In genomic region chr3:66442254-66443249, GRCh38 we compare ENCODE assay signal across 9 cellular contexts. TPM values are rescaled to one million over a fixed set of nuclear protein-coding genes. Genes with fewer than 3 reads are reported as not detected.
DNase-seq lines count a peak whose midpoint lies in the region; ATAC-seq and TF ChIP-seq lines count a peak whose summit lies in the region.
"Had no signal": no experiment of that assay in that cellular context is flagged by ENCODE, and none has a peak within 500 bp of the region (broad histone marks: within the 10 kb centered on the region; RNA-seq: fewer than 3 reads in every experiment).

No MANE protein-coding gene starts in this region.

- DNase-seq in H7 (peak; percentile 80), SJSA1 (ENCODE audit: low read depth in 1 of 2, low spot score in 2 of 2) (peak in 1 of 2 experiments; percentile 39), foreskin keratinocyte (peak; percentile 49 to 71), osteocyte (ENCODE audit: extremely low spot score, unreplicated experiment) (no peak), T-helper 9 cell (no peak), T1000 (lab: John Stamatoyannopoulos, UW) (no peak)
- DNase-seq in stimulated activated naive B cell treated with anti-CD40 and anti-IgM and Interleukin-4, amounts not matched to agents 10 μg/mL and 1 μg/mL and 100 μg/mL, for 72 hours: no peak

- H3K9me3 Mint-ChIP-seq in osteocyte (ENCODE audit: unreplicated experiment): no peaks in the 10 kb centered on the region
- no peaks in the 10 kb centered on the region for H3K9me3 Mint-ChIP-seq in stimulated activated naive B cell treated with anti-CD40 and anti-IgM and Interleukin-4, amounts not matched to agents 10 μg/mL and 1 μg/mL and 100 μg/mL, for 72 hours
- H3K9me3 Mint-ChIP-seq: IgD-negative memory B cell had no signal

- peak overlapping the region; percentile 65 for H3K4me3 Mint-ChIP-seq in osteocyte (ENCODE audit: unreplicated experiment)
- H3K4me3 Mint-ChIP-seq in stimulated activated naive B cell treated with anti-CD40 and anti-IgM and Interleukin-4, amounts not matched to agents 10 μg/mL and 1 μg/mL and 100 μg/mL, for 72 hours: no peak overlapping the region
- H3K4me3 Mint-ChIP-seq: IgD-negative memory B cell had no signal

- H3K9me3 ChIP-seq in SJSA1 (replicated peaks): no peaks in the 10 kb centered on the region

- TF ChIP-seq CTCF in foreskin keratinocyte (conservative IDR thresholded peaks at IDR 0.05) (no peak), osteocyte (IDR thresholded peaks at IDR 0.05) (no peak)

- no peaks in the 10 kb centered on the region for H3K27me3 Mint-ChIP-seq in osteocyte (ENCODE audit: unreplicated experiment)
- H3K27me3 Mint-ChIP-seq in stimulated activated naive B cell treated with anti-CD40 and anti-IgM and Interleukin-4, amounts not matched to agents 10 μg/mL and 1 μg/mL and 100 μg/mL, for 72 hours: no peaks in the 10 kb centered on the region

- H3K27ac Mint-ChIP-seq in osteocyte (ENCODE audit: unreplicated experiment): peak overlapping the region; percentile 99
- H3K27ac Mint-ChIP-seq in stimulated activated naive B cell treated with anti-CD40 and anti-IgM and Interleukin-4, amounts not matched to agents 10 μg/mL and 1 μg/mL and 100 μg/mL, for 72 hours: no peak overlapping the region

- peaks cover 16% of the 10 kb centered on the region for H3K36me3 Mint-ChIP-seq in osteocyte (ENCODE audit: unreplicated experiment)
- peaks cover 0 to 8% of the 10 kb centered on the region in 2 donors for H3K36me3 Mint-ChIP-seq in stimulated activated naive B cell treated with anti-CD40 and anti-IgM and Interleukin-4, amounts not matched to agents 10 μg/mL and 1 μg/mL and 100 μg/mL, for 72 hours
- H3K36me3 Mint-ChIP-seq: IgD-negative memory B cell had no signal

- peaks cover 49% of the 10 kb centered on the region for H3K4me1 Mint-ChIP-seq in osteocyte (ENCODE audit: unreplicated experiment)
- peaks cover 18 to 22% of the 10 kb centered on the region in 2 donors for H3K4me1 Mint-ChIP-seq in stimulated activated naive B cell treated with anti-CD40 and anti-IgM and Interleukin-4, amounts not matched to agents 10 μg/mL and 1 μg/mL and 100 μg/mL, for 72 hours

- H3K4me1 ChIP-seq in SJSA1 (replicated peaks) (peaks cover 31% of the 10 kb centered on the region), foreskin keratinocyte (peaks cover 22% of the 10 kb centered on the region)

- H3K4me3 ChIP-seq in H7 (ENCODE audit: insufficient read depth, low read depth, low read length) (peak overlapping the region; percentile 20), SJSA1 (no peak overlapping the region)

- peaks cover 6% of the 10 kb centered on the region for H3K36me3 ChIP-seq in H7 (replicated peaks; ENCODE audit: control insufficient read depth, insufficient read depth, low read length)
- no peaks in the 10 kb centered on the region for H3K36me3 ChIP-seq in SJSA1

- H3K27me3 ChIP-seq in H7 (ENCODE audit: control insufficient read depth, insufficient read depth, low read length): no peaks in the 10 kb centered on the region
- no peaks in the 10 kb centered on the region for H3K27me3 ChIP-seq in SJSA1 (replicated peaks)
- no peaks in the 10 kb centered on the region for H3K27me3 ChIP-seq in foreskin keratinocyte

- ATAC-seq in foreskin keratinocyte: peak; percentile 77
- ATAC-seq in HG02885 (IDR thresholded peaks at IDR 0.05; ENCODE audit: poor library complexity, unreplicated experiment): no peak
- no peak for ATAC-seq in stimulated activated naive B cell treated with anti-CD40 and anti-IgM and Interleukin-4, amounts not matched to agents 10 μg/mL and 1 μg/mL and 100 μg/mL, for 72 hours (replicated peaks)

- H3K27ac ChIP-seq in SJSA1 (peak overlapping the region; percentile 41; the same call in 1 of the 2 replicates), foreskin keratinocyte (peak overlapping the region; percentile 58)

RNA-seq across cellular contexts. Expression of gene LRIG1, which starts 58.3 kb away (rescaled TPM):
- 69.7 and 101 TPM in 2 replicates for total RNA-seq in H7 (2014; rRNA removed; shearing (Covaris generic))
- total RNA-seq in SJSA1 (2014; rRNA removed; shearing (Covaris generic)): 12.7 and 16.0 TPM in 2 replicates
- total RNA-seq in foreskin keratinocyte (7.9 and 15.2 TPM in 2 replicates), osteocyte (60.8 and 64.2 TPM in 2 replicates)
- 2.6 and 6.8 TPM in 2 replicates for polyA plus RNA-seq in foreskin keratinocyte

Comparison
In these comparisons a context has a peak if more than half of its experiments do, and no peak if none do; other contexts are left out.
1. DNase-seq: peak in H7 (single experiment) and foreskin keratinocyte (2 of 2); none in osteocyte (single experiment), T-helper 9 cell (single experiment), T1000 (single experiment) and stimulated activated naive B cell treated with anti-CD40 and anti-IgM and Interleukin-4, amounts not matched to agents 10 μg/mL and 1 μg/mL and 100 μg/mL, for 72 hours (single experiment).